Comparison of ENCODE assay signal across 24 cellular contexts in the genomic region with DNA sequence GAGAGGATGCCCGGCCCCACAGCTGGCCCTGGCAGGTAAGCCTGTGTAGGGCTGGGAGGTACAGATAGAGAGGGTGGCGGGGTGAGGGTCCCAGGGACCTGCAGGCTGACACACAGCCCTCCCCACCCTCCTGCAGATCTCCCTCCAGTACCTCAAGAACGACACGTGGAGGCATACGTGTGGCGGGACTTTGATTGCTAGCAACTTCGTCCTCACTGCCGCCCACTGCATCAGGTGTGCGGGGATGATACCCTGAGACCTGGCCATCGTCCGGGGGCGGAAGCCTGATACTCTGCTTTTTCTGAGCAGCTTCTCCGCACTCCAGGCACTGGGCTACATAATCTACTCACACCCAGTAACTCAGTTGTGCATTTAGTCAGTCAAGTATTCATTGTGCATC. TPM values are rescaled to one million over a fixed set of nuclear protein-coding genes. Genes with fewer than 3 reads are reported as not detected.
DNase-seq lines count a peak whose midpoint lies in the region; ATAC-seq and TF ChIP-seq lines count a peak whose summit lies in the region.
"Had no signal": no experiment of that assay in that cellular context is flagged by ENCODE, and none has a peak within 500 bp of the region (broad histone marks: within the 10 kb centered on the region; RNA-seq: fewer than 3 reads in every experiment).

No MANE protein-coding gene starts in this region.

- H3K4me3 ChIP-seq in body of pancreas (peak overlapping the region; percentile 2 to 37), trophoblast cell (ENCODE audit: low read depth, low read length) (peak overlapping the region; percentile 1)
- H3K4me3 ChIP-seq: A549, GM23248 had no signal

- ATAC-seq in T-helper 17 cell (no peak), body of pancreas (no peak), omental fat pad (ENCODE audit: low FRiP score) (peak; percentile 26), HG02973 (IDR thresholded peaks at IDR 0.05; ENCODE audit: unreplicated experiment) (no peak)
- no peak for ATAC-seq in stimulated activated effector memory CD8-positive, alpha-beta T cell treated with anti-CD3 and anti-CD28 coated beads, Interleukin-12 subunit alpha, Interleukin-12 subunit beta, amount 100 ng/mL, for 72 hours
- ATAC-seq: A549 had no signal

- H2BK120ac ChIP-seq in trophoblast cell (ENCODE audit: insufficient read depth, low read length, poor library complexity), result no peak overlapping the region

- no peak overlapping the region for H3K9ac ChIP-seq in trophoblast cell (ENCODE audit: low read length)
- H3K9ac ChIP-seq: GM23248 had no signal

- peaks cover 55% of the 10 kb centered on the region for H3K4me1 ChIP-seq in body of pancreas
- no peaks in the 10 kb centered on the region for H3K4me1 ChIP-seq in trophoblast cell (ENCODE audit: control insufficient read depth in 1 of 2, insufficient read depth in 2 of 2, low read length in 2 of 2)
- H3K4me1 ChIP-seq: A549 had no signal

- 40 to 51% methylated on average over 10 to 13 of the region's 13 CpGs for WGBS in body of pancreas, 2 donors
- no CpG with 5 or more reads among the region's 13 CpGs for WGBS in trophoblast cell (ENCODE audit: extremely low coverage, insufficient coverage, insufficient read length)

- H3K79me1 ChIP-seq in trophoblast cell (ENCODE audit: low read length), result no peaks in the 10 kb centered on the region

- TF ChIP-seq CTCF in body of pancreas (IDR thresholded peaks at IDR 0.05) (no peak), omental fat pad (IDR thresholded peaks at IDR 0.05) (no peak)

- peak overlapping the region; percentile 50 for H3K4me3 Mint-ChIP-seq in T-helper 17 cell
- no peak overlapping the region for H3K4me3 Mint-ChIP-seq in stimulated activated effector memory CD8-positive, alpha-beta T cell treated with anti-CD3 and anti-CD28 coated beads, Interleukin-12 subunit alpha, Interleukin-12 subunit beta, amount 100 ng/mL, for 72 hours

- H4K91ac ChIP-seq in trophoblast cell (ENCODE audit: low read depth, low read length), result no peak overlapping the region

- no peaks in the 10 kb centered on the region for H3K36me3 ChIP-seq in body of pancreas (replicated peaks in 1 of 2; ENCODE audit: insufficient read depth in 1 of 2, low read depth in 2 of 2)
- H3K36me3 ChIP-seq in trophoblast cell (ENCODE audit: control insufficient read depth in 1 of 2, insufficient read depth in 2 of 2, low read length in 2 of 2), result no peaks in the 10 kb centered on the region

- H3K9me3 Mint-ChIP-seq in stimulated activated effector memory CD8-positive, alpha-beta T cell treated with anti-CD3 and anti-CD28 coated beads, Interleukin-12 subunit alpha, Interleukin-12 subunit beta, amount 100 ng/mL, for 72 hours, result no peaks in the 10 kb centered on the region
- H3K9me3 Mint-ChIP-seq: CD4-positive, alpha-beta memory T cell had no signal

- H3K4me2 ChIP-seq in trophoblast cell (ENCODE audit: low read length), result no peak overlapping the region
- H3K4me2 ChIP-seq: A549 had no signal

- H4K8ac ChIP-seq in trophoblast cell (ENCODE audit: low read depth, low read length), result no peak overlapping the region

- no peaks in the 10 kb centered on the region for H3K36me3 Mint-ChIP-seq in T-helper 17 cell (ENCODE audit: low read depth)
- no peaks in the 10 kb centered on the region for H3K36me3 Mint-ChIP-seq in stimulated activated effector memory CD8-positive, alpha-beta T cell treated with anti-CD3 and anti-CD28 coated beads, Interleukin-12 subunit alpha, Interleukin-12 subunit beta, amount 100 ng/mL, for 72 hours
- H3K36me3 Mint-ChIP-seq: CD4-positive, alpha-beta memory T cell had no signal

- DNase-seq in T-helper 17 cell (no peak), body of pancreas (peak in 2 of 4 donors; percentile 38 to 55), omental fat pad (ENCODE audit: low spot score) (no peak), trophoblast cell (no peak), AG08395 (ENCODE audit: low spot score) (no peak)
- DNase-seq in stimulated activated effector memory CD8-positive, alpha-beta T cell treated with anti-CD3 and anti-CD28 coated beads, Interleukin-12 subunit alpha, Interleukin-12 subunit beta, amount 100 ng/mL, for 72 hours (ENCODE audit: low spot score in 2 of 2), result no peak
- DNase-seq: 8988T; ACHN; C1 segment of cervical spinal cord; Calu3; CD4-positive, alpha-beta memory T cell; COR-L47; DMS53; DMS79 treated with DMSO at 0.1 percent for 48 hours; GF-D8; GM23248; H7; HCEC 1CT had no signal

- H3K14ac ChIP-seq in trophoblast cell (ENCODE audit: low read length), result no peak overlapping the region

- H4K12ac ChIP-seq in trophoblast cell (ENCODE audit: low read depth, low read length), result no peak overlapping the region

- intact Hi-C loops in body of pancreas (cut with DNase I), result no loop called here

- H2AK5ac ChIP-seq in trophoblast cell (ENCODE audit: low read length), result no peak overlapping the region

- H3K9me3 ChIP-seq in T-helper 17 cell (ENCODE audit: control insufficient read depth, low read length, poor library complexity, severe bottlenecking) (no peaks in the 10 kb centered on the region), body of pancreas (no peaks in the 10 kb centered on the region), trophoblast cell (ENCODE audit: insufficient read depth, low read depth, low read length) (peaks cover under 1% of the 10 kb centered on the region)
- H3K9me3 ChIP-seq: A549 had no signal

- H3K4ac ChIP-seq in trophoblast cell (ENCODE audit: low read depth, low read length), result no peak overlapping the region

- no peaks in the 10 kb centered on the region for H3K79me2 ChIP-seq in trophoblast cell (ENCODE audit: control insufficient read depth, insufficient read depth, low read length, poor library complexity)

- H2AFZ ChIP-seq in trophoblast cell (ENCODE audit: insufficient read depth, low read length, poor library complexity), result no peak overlapping the region
- H2AFZ ChIP-seq: GM23248 had no signal

- H3K23ac ChIP-seq in trophoblast cell (ENCODE audit: low read length), result no peak overlapping the region

- H2BK5ac ChIP-seq in trophoblast cell (ENCODE audit: low read depth, low read length, poor library complexity), result no peak overlapping the region

- no peak overlapping the region for H3K18ac ChIP-seq in trophoblast cell (ENCODE audit: low read length)

- peaks cover 3% of the 10 kb centered on the region for H3K4me1 Mint-ChIP-seq in T-helper 17 cell
- peaks cover 6% of the 10 kb centered on the region for H3K4me1 Mint-ChIP-seq in stimulated activated effector memory CD8-positive, alpha-beta T cell treated with anti-CD3 and anti-CD28 coated beads, Interleukin-12 subunit alpha, Interleukin-12 subunit beta, amount 100 ng/mL, for 72 hours
- H3K4me1 Mint-ChIP-seq: CD4-positive, alpha-beta memory T cell had no signal

- peaks cover 4% of the 10 kb centered on the region for H3K27me3 Mint-ChIP-seq in T-helper 17 cell

- H3K27ac ChIP-seq in body of pancreas, result peak overlapping the region; percentile 77 to 96 (median 88)
- H3K27ac ChIP-seq in trophoblast cell (ENCODE audit: low read depth, low read length), result no peak overlapping the region
- H3K27ac ChIP-seq: A549, GM23248 had no signal

- H3K27ac Mint-ChIP-seq in T-helper 17 cell, result peak overlapping the region; percentile 89
- no peak overlapping the region for H3K27ac Mint-ChIP-seq in stimulated activated effector memory CD8-positive, alpha-beta T cell treated with anti-CD3 and anti-CD28 coated beads, Interleukin-12 subunit alpha, Interleukin-12 subunit beta, amount 100 ng/mL, for 72 hours
- H3K27ac Mint-ChIP-seq: CD4-positive, alpha-beta memory T cell had no signal

- H3K27me3 ChIP-seq in body of pancreas, result no peaks in the 10 kb centered on the region
- no peaks in the 10 kb centered on the region for H3K27me3 ChIP-seq in trophoblast cell (ENCODE audit: insufficient read depth, low read length)

- TF ChIP-seq POLR2A in body of pancreas (IDR thresholded peaks at IDR 0.05), result peak in 2 of 3 donors; percentile 14 to 43

- H2BK12ac ChIP-seq in trophoblast cell (ENCODE audit: low read length), result no peak overlapping the region

RNA-seq across cellular contexts. Expression of a gene that starts 2.1 kb away (rescaled TPM):
- total RNA-seq in T-helper 17 cell (1 to 10 TPM; 2.7 to 2.9 TPM), body of pancreas (over 10,000 TPM in 1 of 2 donors, 1,000 to 10,000 TPM in 1; 6,275 to 13,040 TPM), omental fat pad (under 1 TPM in 2 of 4 donors, not detected in 2; 0.36 to 0.74 TPM)
- polyA plus RNA-seq in trophoblast cell (2013), result 0.14 and 0.15 TPM in 2 replicates
- total RNA-seq: Calu3, Daoy, G401, GM23248, H7 had no signal
- polyA plus RNA-seq: BJ; CD4-positive, alpha-beta memory T cell; GM23248; H1 had no signal

RNA-seq across cellular contexts. Expression of a gene that starts 16.2 kb away (rescaled TPM):
- total RNA-seq in T-helper 17 cell, result not detected
- total RNA-seq in body of pancreas, result over 10,000 TPM in 1 of 2 donors, 1,000 to 10,000 TPM in 1; 4,384 to 21,046 TPM
- not detected for total RNA-seq in omental fat pad
- not detected in 2 replicates for polyA plus RNA-seq in trophoblast cell (2013)
- total RNA-seq: Calu3; CD4-positive, alpha-beta memory T cell; Daoy; G401; GM23248; H1; H7 had no signal
- polyA plus RNA-seq: A549; BJ; CD4-positive, alpha-beta memory T cell; GM23248; H1 had no signal

RNA-seq across cellular contexts. Expression of a gene that starts 30.7 kb away (rescaled TPM):
- total RNA-seq in T-helper 17 cell (100 to 1,000 TPM; 135 to 197 TPM), body of pancreas (10 to 100 TPM; 56.7 to 78.6 TPM), omental fat pad (100 to 1,000 TPM in 1 of 4 donors, 10 to 100 TPM in 3; 35.6 to 120 (median 54.4) TPM)
- polyA plus RNA-seq in trophoblast cell (2013), result 29.1 and 29.8 TPM in 2 replicates

RNA-seq across cellular contexts. Expression of a gene that starts 35.5 kb away (rescaled TPM):
- total RNA-seq in T-helper 17 cell (not detected), body of pancreas (1,000 to 10,000 TPM in 1 of 2 donors, 100 to 1,000 TPM in 1; 333 to 1,481 TPM), omental fat pad (not detected)
- not detected in 2 replicates for polyA plus RNA-seq in trophoblast cell (2013)
- total RNA-seq: Calu3; CD4-positive, alpha-beta memory T cell; Daoy; G401; GM23248; H1; H7 had no signal
- polyA plus RNA-seq: A549; BJ; CD4-positive, alpha-beta memory T cell; GM23248; H1 had no signal

Comparison
In these comparisons a context has a peak if more than half of its experiments do, and no peak if none do; other contexts are left out.
1. RNA of a gene that starts 2.1 kb away (total RNA-seq): 6,275 to 13,040 TPM in body of pancreas; 2.7 to 2.9 TPM in T-helper 17 cell and 0.36 to 0.74 TPM in omental fat pad; every median in the first group is over 1,000 times any median in the second.
2. RNA of a gene that starts 16.2 kb away (total RNA-seq): 4,384 to 21,046 TPM in body of pancreas; not detected in omental fat pad and not detected in T-helper 17 cell; every median in the first group is over 1,000 times any median in the second.